Comparison of ENCODE assay signal across 29 cellular contexts in the genomic region with DNA sequence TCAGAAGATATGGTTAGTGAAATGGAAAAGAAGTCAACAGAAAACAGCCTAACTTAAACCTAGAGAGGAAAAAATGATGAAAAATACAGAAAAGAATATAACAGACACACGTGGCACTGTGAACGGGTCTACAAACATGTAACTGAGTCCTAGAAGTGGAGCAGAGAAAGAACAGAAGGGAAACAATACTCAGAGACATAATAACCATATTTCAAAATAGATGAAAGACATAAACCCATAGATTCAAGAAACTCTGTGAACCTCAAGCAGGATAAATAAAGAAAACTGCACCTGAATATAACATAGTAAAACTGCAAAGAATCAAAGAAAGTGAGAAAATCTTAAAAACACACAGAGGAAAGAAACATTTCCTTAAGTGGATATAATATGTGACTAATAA.
"Had no signal": no experiment of that assay in that cellular context is flagged by ENCODE, and none has a peak within 500 bp of the region (broad histone marks: within the 10 kb centered on the region; RNA-seq: fewer than 3 reads in every experiment).

No MANE protein-coding gene starts in this region.

- H3K4me3 Mint-ChIP-seq: activated B cell treated with CpG ODN at 0.5 μM for 24 hours; activated CD4-positive, alpha-beta memory T cell treated with anti-CD3 and anti-CD28 coated beads for 36 hours; activated CD4-positive, alpha-beta T cell treated with anti-CD3 and anti-CD28 coated beads, Interleukin-2, amount 10 ng/mL, durations not matched to agents 24 days and 14 days; activated naive CD4-positive, alpha-beta T cell treated with anti-CD3 and anti-CD28 coated beads, Interleukin-2, amount 10 ng/mL, durations not matched to agents 7 days and 5 days; activated naive CD8-positive, alpha-beta T cell treated with anti-CD3 and anti-CD28 coated beads for 36 hours; activated T-cell treated with anti-CD3 and anti-CD28 coated beads, Interleukin-2, amount 50 U/mL, for 4 hours; activated T-helper 1 cell treated with anti-CD3 and anti-CD28 coated beads, Interleukin-12 subunit alpha, Interleukin-12 subunit beta, Interleukin-2, Interleukin-4 antibody, amounts not matched to agents 30 ng/mL and 10 ng/mL and 1 ng/mL, durations not matched to agents 14 hours and 24 hours and 36 hours; activated T-helper 17 cell treated with anti-CD3 and anti-CD28 coated beads, Interleukin-2, amount 50 U/mL, for 72 hours; T-cell; T-helper 2 cell treated with Interferon-gamma antibody and Interleukin-4, amounts not matched to agents 5 μg/mL and 100 μg/mL, for 36 hours had no signal

- H3K9me3 ChIP-seq: adrenal gland, body of pancreas, breast epithelium had no signal

- H3K27ac Mint-ChIP-seq: activated B cell treated with CpG ODN at 0.5 μM for 24 hours; activated CD4-positive, alpha-beta memory T cell treated with anti-CD3 and anti-CD28 coated beads for 36 hours; activated CD4-positive, alpha-beta T cell treated with anti-CD3 and anti-CD28 coated beads, Interleukin-2, amount 10 ng/mL, durations not matched to agents 24 days and 14 days; activated naive CD4-positive, alpha-beta T cell treated with anti-CD3 and anti-CD28 coated beads, Interleukin-2, amount 10 ng/mL, durations not matched to agents 7 days and 5 days; activated naive CD4-positive, alpha-beta T cell treated with anti-CD3 and anti-CD28 coated beads, Interleukin-2, amount 50 U/mL, for 72 hours; activated naive CD8-positive, alpha-beta T cell treated with anti-CD3 and anti-CD28 coated beads for 36 hours; activated T-helper 1 cell treated with anti-CD3 and anti-CD28 coated beads, Interleukin-12 subunit alpha, Interleukin-12 subunit beta, Interleukin-2, Interleukin-4 antibody, amounts not matched to agents 30 ng/mL and 10 ng/mL and 1 ng/mL, durations not matched to agents 14 hours and 24 hours and 36 hours; activated T-helper 17 cell treated with anti-CD3 and anti-CD28 coated beads, Interleukin-2, amount 50 U/mL, for 72 hours; T-cell; T-helper 2 cell treated with Interferon-gamma antibody and Interleukin-4, amounts not matched to agents 5 μg/mL and 100 μg/mL, for 36 hours had no signal

- H3K36me3 ChIP-seq: adrenal gland, brain microvascular endothelial cell, breast epithelium had no signal

- ATAC-seq: activated naive CD4-positive, alpha-beta T cell treated with anti-CD3 and anti-CD28 coated beads, Interleukin-2, amount 50 U/mL, for 72 hours; activated T-cell treated with anti-CD3 and anti-CD28 coated beads, Interleukin-2, amount 50 U/mL, for 4 hours; activated T-helper 17 cell treated with anti-CD3 and anti-CD28 coated beads, Interleukin-2, amount 50 U/mL, for 72 hours; body of pancreas; T-cell had no signal

- H3K4me3 ChIP-seq: adrenal gland, body of pancreas, breast epithelium had no signal

- H3K4me1 ChIP-seq: adrenal gland, body of pancreas, breast epithelium had no signal

- H3K4me1 Mint-ChIP-seq: activated B cell treated with CpG ODN at 0.5 μM for 24 hours; activated CD4-positive, alpha-beta T cell treated with anti-CD3 and anti-CD28 coated beads, Interleukin-2, amount 10 ng/mL, durations not matched to agents 24 days and 14 days; activated naive CD4-positive, alpha-beta T cell treated with anti-CD3 and anti-CD28 coated beads, Interleukin-2, amount 10 ng/mL, durations not matched to agents 7 days and 5 days; activated naive CD8-positive, alpha-beta T cell treated with anti-CD3 and anti-CD28 coated beads for 36 hours; activated T-helper 17 cell treated with anti-CD3 and anti-CD28 coated beads, Interleukin-2, amount 50 U/mL, for 72 hours; T-cell had no signal

- H3K27ac ChIP-seq: adrenal gland, body of pancreas, brain microvascular endothelial cell, breast epithelium, VCaP had no signal

- DNase-seq: activated B cell treated with CpG ODN at 0.5 μM for 24 hours; activated CD4-positive, alpha-beta memory T cell treated with anti-CD3 and anti-CD28 coated beads for 36 hours; activated CD4-positive, alpha-beta T cell treated with anti-CD3 and anti-CD28 coated beads for 4 hours; activated CD4-positive, alpha-beta T cell treated with anti-CD3 and anti-CD28 coated beads, Interleukin-2, amount 50 U/mL, for 1 hour; activated CD4-positive, alpha-beta T cell treated with anti-CD3 and anti-CD28 coated beads, Interleukin-2, amount 50 U/mL, for 4 hours; activated CD4-positive, CD25-positive, alpha-beta regulatory T cell treated with anti-CD3 and anti-CD28 coated beads, Interleukin-2, amount 50 U/mL, for 72 hours; activated CD8-positive, alpha-beta memory T cell treated with anti-CD3 and anti-CD28 coated beads, Interleukin-2, amount 50 U/mL, for 4 hours; activated effector memory CD4-positive, alpha-beta T cell treated with anti-CD3 and anti-CD28 coated beads, Interleukin-2, amount 50 U/mL, for 16 hours; activated gamma-delta T cell treated with Interleukin-2 at 50 U/mL for 16 hours; activated naive CD4-positive, alpha-beta T cell; activated naive CD4-positive, alpha-beta T cell treated with anti-CD3 and anti-CD28 coated beads, Interleukin-2, amount 10 ng/mL, durations not matched to agents 7 days and 5 days; activated naive CD8-positive, alpha-beta T cell treated with anti-CD3 and anti-CD28 coated beads for 36 hours; activated T-cell treated with anti-CD3 and anti-CD28 coated beads, Interleukin-2, amount 50 U/mL, for 4 hours; adrenal gland; amniotic stem cell; aorta; body of pancreas; brain microvascular endothelial cell; central memory CD4-positive, alpha-beta T cell; T-cell; T-helper 2 cell; T-helper 9 cell had no signal

- H3K27me3 ChIP-seq: adrenal gland, body of pancreas, brain microvascular endothelial cell, breast epithelium had no signal

- H3K27me3 Mint-ChIP-seq: activated B cell treated with CpG ODN at 0.5 μM for 24 hours; activated CD4-positive, alpha-beta memory T cell treated with anti-CD3 and anti-CD28 coated beads for 36 hours; activated CD4-positive, alpha-beta T cell treated with anti-CD3 and anti-CD28 coated beads, Interleukin-2, amount 10 ng/mL, durations not matched to agents 24 days and 14 days; activated naive CD4-positive, alpha-beta T cell treated with anti-CD3 and anti-CD28 coated beads, Interleukin-2, amount 10 ng/mL, durations not matched to agents 7 days and 5 days; activated naive CD8-positive, alpha-beta T cell treated with anti-CD3 and anti-CD28 coated beads for 36 hours; activated T-helper 17 cell treated with anti-CD3 and anti-CD28 coated beads, Interleukin-2, amount 50 U/mL, for 72 hours; T-cell had no signal

- H3K9me3 Mint-ChIP-seq: activated B cell treated with CpG ODN at 0.5 μM for 24 hours; activated CD4-positive, alpha-beta memory T cell treated with anti-CD3 and anti-CD28 coated beads for 36 hours; activated CD4-positive, alpha-beta T cell treated with anti-CD3 and anti-CD28 coated beads, Interleukin-2, amount 10 ng/mL, durations not matched to agents 24 days and 14 days; activated naive CD4-positive, alpha-beta T cell treated with anti-CD3 and anti-CD28 coated beads, Interleukin-2, amount 10 ng/mL, durations not matched to agents 7 days and 5 days; activated naive CD4-positive, alpha-beta T cell treated with anti-CD3 and anti-CD28 coated beads, Interleukin-2, amount 50 U/mL, for 72 hours; activated naive CD8-positive, alpha-beta T cell treated with anti-CD3 and anti-CD28 coated beads for 36 hours; activated T-cell treated with anti-CD3 and anti-CD28 coated beads, Interleukin-2, amount 50 U/mL, for 4 hours; activated T-helper 1 cell treated with anti-CD3 and anti-CD28 coated beads, Interleukin-12 subunit alpha, Interleukin-12 subunit beta, Interleukin-2, Interleukin-4 antibody, amounts not matched to agents 30 ng/mL and 10 ng/mL and 1 ng/mL, durations not matched to agents 14 hours and 24 hours and 36 hours; activated T-helper 17 cell treated with anti-CD3 and anti-CD28 coated beads, Interleukin-2, amount 50 U/mL, for 72 hours; T-cell; T-helper 2 cell treated with Interferon-gamma antibody and Interleukin-4, amounts not matched to agents 5 μg/mL and 100 μg/mL, for 36 hours had no signal
